ENCODE assay signal across 18 cellular contexts in the genomic region with DNA sequence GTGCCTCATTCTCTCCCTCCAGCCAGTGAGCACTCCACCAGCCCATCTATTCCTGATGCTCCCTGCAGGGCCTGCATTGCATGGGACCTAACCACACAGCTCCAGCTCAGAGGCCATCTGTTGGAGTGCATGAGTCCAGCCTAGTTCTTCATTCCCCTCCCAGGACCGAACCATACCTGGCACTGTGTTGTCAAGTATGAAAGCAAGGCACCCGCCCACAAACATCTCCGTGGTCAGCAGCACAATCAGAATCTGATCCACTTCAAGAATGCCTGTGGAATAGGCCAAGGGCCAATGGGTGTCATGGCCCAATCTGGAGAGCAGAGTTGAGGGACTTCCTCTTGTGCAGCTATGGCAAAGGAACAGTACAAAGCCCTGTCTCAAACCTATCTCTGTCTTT. TPM values are rescaled to one million over a fixed set of nuclear protein-coding genes. Genes with fewer than 3 reads are reported as not detected.
DNase-seq lines count a peak whose midpoint lies in the region; ATAC-seq and TF ChIP-seq lines count a peak whose summit lies in the region.
"Had no signal": no experiment of that assay in that cellular context is flagged by ENCODE, and none has a peak within 500 bp of the region (broad histone marks: within the 10 kb centered on the region; RNA-seq: fewer than 3 reads in every experiment).

No MANE protein-coding gene starts in this region.

- no peaks in the 10 kb centered on the region for H3K27me3 ChIP-seq in colonic mucosa

- H3K4me3 Mint-ChIP-seq in chondrocyte (ENCODE audit: unreplicated experiment): no peak overlapping the region
- H3K4me3 Mint-ChIP-seq: CD14-positive monocyte had no signal

- no peak for ATAC-seq in Right ventricle myocardium superior (ENCODE audit: poor library complexity)
- ATAC-seq in HG02763 (IDR thresholded peaks at IDR 0.05; ENCODE audit: unreplicated experiment): no peak
- ATAC-seq: A549 had no signal

- no peak overlapping the region for H3K27ac Mint-ChIP-seq in chondrocyte (ENCODE audit: unreplicated experiment)

- no peak overlapping the region for H3K27ac ChIP-seq in colonic mucosa
- H3K27ac ChIP-seq: A549, PC-9 had no signal

- H3K9me3 ChIP-seq in colonic mucosa: no peaks in the 10 kb centered on the region
- H3K9me3 ChIP-seq: A549 had no signal

- no peak overlapping the region for H3K9ac ChIP-seq in colonic mucosa (ENCODE audit: low read depth in 2 of 2, low read length in 2 of 2)

- H3K4me1 Mint-ChIP-seq in chondrocyte (ENCODE audit: low read depth): peaks cover 10% of the 10 kb centered on the region
- H3K4me1 Mint-ChIP-seq: CD14-positive monocyte had no signal

- DNase-seq in cardiac septum (ENCODE audit: low spot score) (peak; percentile 59), Right ventricle myocardium superior (no peak), chondrocyte (ENCODE audit: low spot score) (peak; percentile 58), posterior vena cava (ENCODE audit: low spot score) (peak; percentile 30), GM20000 (ENCODE audit: low spot score) (no peak), NCI-H2081 (lab: John Stamatoyannopoulos, UW) (no peak), colonic mucosa (no peak)
- DNase-seq: COR-L47, DMS53, KBM-7, NCI-H1092, NCI-H1694 treated with DMSO at 0.1 percent for 48 hours, NCI-H446, PC-9, SHP77 had no signal

- peaks cover 3% of the 10 kb centered on the region for H3K36me3 Mint-ChIP-seq in chondrocyte (ENCODE audit: low read depth)

- peaks cover 7% of the 10 kb centered on the region for H3K4me1 ChIP-seq in colonic mucosa

- H3K27me3 Mint-ChIP-seq in chondrocyte (ENCODE audit: low read depth): no peaks in the 10 kb centered on the region

- H3K36me3 ChIP-seq in colonic mucosa: no peaks in the 10 kb centered on the region

- no peaks in the 10 kb centered on the region for H3K9me3 Mint-ChIP-seq in chondrocyte (ENCODE audit: low read depth)

- H3K4me3 ChIP-seq in colonic mucosa: no peak overlapping the region
- H3K4me3 ChIP-seq: A549, PC-9 had no signal

- TF ChIP-seq CTCF in chondrocyte (IDR thresholded peaks at IDR 0.05): no peak
- no peak for TF ChIP-seq CTCF in GM20000 (IDR thresholded peaks at IDR 0.05; ENCODE audit: extremely low read depth, missing control alignments)
- no peak for TF ChIP-seq CTCF in colonic mucosa (IDR thresholded peaks at IDR 0.05)

- intact Hi-C loops in cardiac septum (cut with DNase I): no loop called here
- intact Hi-C loops in Right ventricle myocardium superior (cut with DNase I): no loop called here
- intact Hi-C loops in posterior vena cava (cut with DNase I): no loop called here
- intact Hi-C loops in colonic mucosa (cut with DNase I): no loop called here

RNA-seq across cellular contexts. Expression of gene SLC23A1, which starts 5.9 kb away (rescaled TPM):
- total RNA-seq in cardiac septum (not detected), Right ventricle myocardium superior (not detected), chondrocyte (not detected in 3 replicates), posterior vena cava (not detected), colonic mucosa (1 to 10 TPM; 5.0 to 7.0 TPM)

RNA-seq across cellular contexts. Expression of gene MZB1, which starts 12.5 kb away (rescaled TPM):
- total RNA-seq in cardiac septum (0.51 TPM), Right ventricle myocardium superior (0.70 TPM), chondrocyte (not detected in 3 replicates), posterior vena cava (1 to 10 TPM; 1.0 TPM), colonic mucosa (10 to 100 TPM; 10.6 to 13.2 TPM)

RNA-seq across cellular contexts. Expression of gene PROB1, which starts 17.7 kb away (rescaled TPM):
- total RNA-seq in cardiac septum: 34.7 TPM
- 50.3 TPM for total RNA-seq in Right ventricle myocardium superior
- total RNA-seq in chondrocyte: 0.97 to 2.4 TPM (median 2.3 TPM) in 3 replicates
- 1 to 10 TPM; 4.4 to 8.9 TPM for total RNA-seq in posterior vena cava
- total RNA-seq in colonic mucosa: under 1 TPM; 0.48 to 0.96 TPM

RNA-seq across cellular contexts. Expression of gene SPATA24, which starts 26.7 kb away (rescaled TPM):
- total RNA-seq in cardiac septum (12.4 TPM), Right ventricle myocardium superior (17.1 TPM), chondrocyte (2.7 to 3.7 TPM (median 3.7 TPM) in 3 replicates), posterior vena cava (1 to 10 TPM; 1.9 to 2.6 TPM), colonic mucosa (1 to 10 TPM; 2.9 to 3.9 TPM)

RNA-seq across cellular contexts. Expression of gene PAIP2, which starts 35.6 kb away (rescaled TPM):
- total RNA-seq in cardiac septum (133 TPM), Right ventricle myocardium superior (142 TPM), chondrocyte (43.8 to 53.0 TPM (median 47.9 TPM) in 3 replicates), posterior vena cava (10 to 100 TPM; 67.6 to 75.4 TPM), colonic mucosa (10 to 100 TPM; 39.4 to 49.7 TPM)

Comparison
In these comparisons a context has a peak if more than half of its experiments do, and no peak if none do; other contexts are left out.
1. DNase-seq: peak in cardiac septum (single experiment), chondrocyte (single experiment) and posterior vena cava (single experiment); none in Right ventricle myocardium superior (single experiment), GM20000 (single experiment), NCI-H2081 (0 of 2) and colonic mucosa (single experiment).